In the genomic region with DNA sequence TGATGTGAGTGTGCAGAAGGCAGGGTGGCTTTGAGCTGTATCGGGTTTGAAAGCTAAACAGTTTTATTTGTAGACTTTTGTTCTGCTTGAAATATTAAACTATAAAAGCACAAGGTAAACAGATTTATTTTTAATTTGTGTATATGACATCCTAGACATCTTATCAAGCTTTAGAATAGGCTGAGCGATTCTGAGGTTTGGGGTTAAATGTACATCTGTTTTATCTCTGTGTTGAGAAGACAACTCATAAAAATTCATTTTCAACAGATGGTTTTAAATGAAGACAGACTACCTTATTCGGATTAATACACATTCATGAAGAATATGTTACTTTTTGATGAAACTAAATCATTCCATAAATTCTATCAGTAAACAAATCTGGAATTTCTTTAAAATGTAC, we compare ENCODE assay signal across 11 cellular contexts.
"Had no signal": no experiment of that assay in that cellular context is flagged by ENCODE, and none has a peak within 500 bp of the region (broad histone marks: within the 10 kb centered on the region; RNA-seq: fewer than 3 reads in every experiment).

No MANE protein-coding gene starts in this region.

- H3K4me3 ChIP-seq: GM23248, GM23338, HAP-1 had no signal

- H3K4me2 ChIP-seq: GM23338 had no signal

- H2AFZ ChIP-seq: GM23248, GM23338 had no signal

- H3K9ac ChIP-seq: GM23248 had no signal

- ATAC-seq: GM23338, HCT116 had no signal

- FAIRE-seq: H1, H54 had no signal

- H3K36me3 ChIP-seq: HAP-1 had no signal

- H3K27ac ChIP-seq: GM23248 had no signal

- DNase-seq: GM23248, GOT3, H7, H9, HCEC 1CT, HFFc6 had no signal

- H3K9me3 ChIP-seq: HAP-1 had no signal
